In the genomic region with DNA sequence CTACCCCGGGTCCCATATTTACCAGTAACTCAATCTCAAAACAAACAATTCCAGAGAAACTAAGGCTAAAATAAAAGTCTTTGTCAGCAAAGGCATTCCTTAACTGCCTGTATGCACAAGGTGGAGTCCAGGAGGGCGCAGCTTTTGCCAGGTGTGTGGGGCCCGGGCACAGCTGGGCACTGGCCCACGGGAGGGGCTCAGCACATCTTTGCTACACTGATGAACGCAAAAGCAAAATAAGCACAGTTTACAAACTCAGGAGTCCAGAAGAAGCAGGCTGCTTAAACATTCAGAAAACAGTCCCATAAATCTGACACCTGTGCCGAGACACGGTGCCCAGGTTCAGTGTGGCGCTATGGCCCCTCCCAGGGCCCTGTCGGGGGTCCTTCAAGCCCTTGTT, we compare ENCODE assay signal across 18 cellular contexts.
"Had no signal": no experiment of that assay in that cellular context is flagged by ENCODE, and none has a peak within 500 bp of the region (broad histone marks: within the 10 kb centered on the region; RNA-seq: fewer than 3 reads in every experiment).

No MANE protein-coding gene starts in this region.

- DNase-seq: activated B cell treated with CpG ODN at 0.5 μM for 24 hours; activated CD4-positive, alpha-beta memory T cell treated with anti-CD3 and anti-CD28 coated beads for 36 hours; activated CD4-positive, alpha-beta T cell treated with anti-CD3 and anti-CD28 coated beads for 4 hours; activated naive CD4-positive, alpha-beta T cell treated with Interleukin-2 at 50 U/mL for 16 hours; activated T-cell treated with anti-CD3 and anti-CD28 coated beads for 4 hours; effector CD8-positive, alpha-beta T cell; immature natural killer cell; kidney glomerular epithelial cell; naive thymus-derived CD8-positive, alpha-beta T cell; nucleus accumbens; stimulated activated CD4-positive, alpha-beta T cell treated with anti-CD3 and anti-CD28 coated beads, Interleukin-1b, Interleukin-23, amount 100 ng/mL, for 48 hours; stimulated activated CD8-positive, alpha-beta memory T cell treated with anti-CD3 and anti-CD28 coated beads, Interleukin-4, amount 100 ng/mL, for 48 hours; stimulated activated naive CD4-positive, alpha-beta T cell; T-helper 1 cell; T-helper 9 cell had no signal

- H3K27ac Mint-ChIP-seq: activated B cell treated with CpG ODN at 0.5 μM for 24 hours; activated CD4-positive, alpha-beta memory T cell treated with anti-CD3 and anti-CD28 coated beads for 36 hours; activated T-helper 17 cell treated with anti-CD3 and anti-CD28 coated beads, Interleukin-2, amount 50 U/mL, for 72 hours; dendritic cell treated with granulocyte-macrophage colony-stimulating factor and Interleukin-4, amounts not matched to agents 40 ng/mL and 50 ng/mL, for 4 days; memory B cell had no signal

- H3K27me3 Mint-ChIP-seq: activated B cell treated with CpG ODN at 0.5 μM for 24 hours; activated CD4-positive, alpha-beta memory T cell treated with anti-CD3 and anti-CD28 coated beads for 36 hours; activated T-helper 17 cell treated with anti-CD3 and anti-CD28 coated beads, Interleukin-2, amount 50 U/mL, for 72 hours; dendritic cell treated with granulocyte-macrophage colony-stimulating factor and Interleukin-4, amounts not matched to agents 40 ng/mL and 50 ng/mL, for 4 days; memory B cell; naive thymus-derived CD8-positive, alpha-beta T cell had no signal

- H3K4me1 Mint-ChIP-seq: activated B cell treated with CpG ODN at 0.5 μM for 24 hours, memory B cell had no signal

- H3K9me3 Mint-ChIP-seq: activated B cell treated with CpG ODN at 0.5 μM for 24 hours; activated CD4-positive, alpha-beta memory T cell treated with anti-CD3 and anti-CD28 coated beads for 36 hours; activated T-helper 17 cell treated with anti-CD3 and anti-CD28 coated beads, Interleukin-2, amount 50 U/mL, for 72 hours; dendritic cell treated with granulocyte-macrophage colony-stimulating factor and Interleukin-4, amounts not matched to agents 40 ng/mL and 50 ng/mL, for 4 days; immature natural killer cell; memory B cell; naive thymus-derived CD8-positive, alpha-beta T cell had no signal

- ATAC-seq: activated T-helper 17 cell treated with anti-CD3 and anti-CD28 coated beads, Interleukin-2, amount 50 U/mL, for 72 hours; naive thymus-derived CD8-positive, alpha-beta T cell had no signal

- H3K4me3 Mint-ChIP-seq: activated B cell treated with CpG ODN at 0.5 μM for 24 hours; activated CD4-positive, alpha-beta memory T cell treated with anti-CD3 and anti-CD28 coated beads for 36 hours; activated T-helper 17 cell treated with anti-CD3 and anti-CD28 coated beads, Interleukin-2, amount 50 U/mL, for 72 hours; dendritic cell treated with granulocyte-macrophage colony-stimulating factor and Interleukin-4, amounts not matched to agents 40 ng/mL and 50 ng/mL, for 4 days; immature natural killer cell; memory B cell; naive thymus-derived CD8-positive, alpha-beta T cell had no signal
